In the genomic region with DNA sequence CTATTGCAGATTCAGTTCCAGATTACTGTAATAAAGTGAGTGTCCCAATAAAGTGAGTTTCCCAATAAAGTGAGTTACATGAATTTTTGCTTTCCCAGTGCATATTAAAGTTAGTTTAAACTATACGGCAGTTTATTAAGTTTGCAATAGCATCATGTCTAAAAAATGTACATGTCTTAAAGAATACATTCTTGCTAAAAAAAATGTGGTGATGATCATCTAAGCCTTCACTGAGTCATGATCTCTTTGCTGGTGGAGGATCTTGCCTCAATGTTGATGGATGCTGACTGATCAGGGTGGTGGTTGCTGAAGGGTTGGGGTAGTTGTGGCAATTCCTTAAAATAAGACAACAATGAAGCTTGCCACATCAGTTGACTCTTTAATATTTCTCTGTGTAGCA, we compare ENCODE assay signal across 27 cellular contexts.
DNase-seq lines count a peak whose midpoint lies in the region; ATAC-seq, FAIRE-seq and TF ChIP-seq lines count a peak whose summit lies in the region.
"Had no signal": no experiment of that assay in that cellular context is flagged by ENCODE, and none has a peak within 500 bp of the region (broad histone marks: within the 10 kb centered on the region; RNA-seq: fewer than 3 reads in every experiment).

No MANE protein-coding gene starts in this region.

- H3K4me3 ChIP-seq in choroid plexus epithelial cell (ENCODE audit: low read depth, low read length): no peak overlapping the region
- H3K4me3 ChIP-seq: BLaER1 treated with 17β-estradiol and CSF1 and Interleukin-3, amounts not matched to agents 10 nM and 100 nM; GM23248 had no signal

- DNase-seq in D721Med (ENCODE audit: insufficient read length, low spot score) (no peak), HS-5 (ENCODE audit: low read depth) (peak; percentile 2), choroid plexus epithelial cell (ENCODE audit: low read depth) (peak; percentile 63), iris pigment epithelial cell (ENCODE audit: low read depth) (peak; percentile 79), anterior cingulate cortex (lab: John Stamatoyannopoulos, UW) (no peak), GM19238 (ENCODE audit: insufficient read length, low spot score) (no peak)
- no peak for DNase-seq in activated CD4-positive, alpha-beta T cell treated with anti-CD3 and anti-CD28 coated beads, Interleukin-2, amount 50 U/mL, for 4 hours
- DNase-seq: AML-193; CD4-positive, alpha-beta T cell; DMS53; GF-D8; GM23248; H7; NCI-H1092; NCI-H1417 treated with DMSO at 0.1 percent for 48 hours; NCI-H1694 treated with DMSO at 0.1 percent for 48 hours; NCI-H2081 treated with DMSO at 0.1 percent for 48 hours; NCI-H2171; NCI-H345; NCI-H510A treated with DMSO at 0.1 percent for 48 hours; NCI-H748 treated with DMSO at 0.1 percent for 48 hours; SIG-M5; SK-N-SH had no signal

- no peak for TF ChIP-seq CTCF in D721Med (IDR thresholded peaks at IDR 0.05; ENCODE audit: insufficient read depth, missing control alignments)
- no peak for TF ChIP-seq CTCF in choroid plexus epithelial cell (conservative IDR thresholded peaks at IDR 0.05; ENCODE audit: low read depth, low read length)

- FAIRE-seq in D721Med (lab: Jason Lieb, UNC): peak; percentile 32
- FAIRE-seq: GM12891, RCC 7860 had no signal

- no peak for ATAC-seq in GM18868 (IDR thresholded peaks at IDR 0.05; ENCODE audit: unreplicated experiment)

Comparison
In these comparisons a context has a peak if more than half of its experiments do, and no peak if none do; other contexts are left out.
1. DNase-seq: peak in HS-5 (single experiment), choroid plexus epithelial cell (single experiment) and iris pigment epithelial cell (single experiment); none in D721Med (single experiment), anterior cingulate cortex (0 of 58), activated CD4-positive, alpha-beta T cell treated with anti-CD3 and anti-CD28 coated beads, Interleukin-2, amount 50 U/mL, for 4 hours (0 of 2) and GM19238 (single experiment).